Comparison of ENCODE assay signal across 18 cellular contexts in genomic region chr6:35215665-35216411, GRCh38. TPM values are rescaled to one million over a fixed set of nuclear protein-coding genes. Genes with fewer than 3 reads are reported as not detected.
A peak's percentile ranks its signal among the peaks of the same experiment; 100 is the strongest.
DNase-seq lines count a peak whose midpoint lies in the region; ATAC-seq and TF ChIP-seq lines count a peak whose summit lies in the region.
"Had no signal": no experiment of that assay in that cellular context is flagged by ENCODE, and none has a peak within 500 bp of the region (broad histone marks: within the 10 kb centered on the region; RNA-seq: fewer than 3 reads in every experiment).

No MANE protein-coding gene starts in this region.

- DNase-seq in T-helper 1 cell, result no peak
- no peak for DNase-seq in NT2/D1 (ENCODE audit: low read depth, low spot score)
- DNase-seq in esophagus muscularis mucosa (ENCODE audit: extremely low spot score), result no peak
- DNase-seq in posterior vena cava (ENCODE audit: low spot score), result peak; percentile 62
- DNase-seq in stomach, result no peak
- no peak for DNase-seq in breast epithelium (ENCODE audit: low spot score in 2 of 2)
- DNase-seq: activated effector memory CD4-positive, alpha-beta T cell treated with Interleukin-2 at 50 U/mL for 16 hours; left lung; naive thymus-derived CD4-positive, alpha-beta T cell; NCI-H1694; NCI-H748 treated with DMSO at 0.1 percent for 48 hours; RPMI8226; spleen; T-helper 9 cell had no signal

- H3K27me3 Mint-ChIP-seq in T-helper 1 cell treated with Interleukin-12 subunit alpha and Interleukin-12 subunit beta and Interleukin-4 antibody, amounts not matched to agents 30 μg/mL and 1 μg/mL, for 36 hours (ENCODE audit: low read depth), result peaks cover 70% of the 10 kb centered on the region

- H3K9me3 ChIP-seq in NT2/D1 (ENCODE audit: insufficient read depth, low read length) (no peaks in the 10 kb centered on the region), esophagus muscularis mucosa (no peaks in the 10 kb centered on the region), stomach (no peaks in the 10 kb centered on the region), breast epithelium (no peaks in the 10 kb centered on the region)
- H3K9me3 ChIP-seq: left lung, spleen had no signal

- TF ChIP-seq CTCF in esophagus muscularis mucosa (IDR thresholded peaks at IDR 0.05) (no peak), stomach (IDR thresholded peaks at IDR 0.05) (no peak), breast epithelium (IDR thresholded peaks at IDR 0.05) (no peak)

- TF ChIP-seq EP300 in esophagus muscularis mucosa (IDR thresholded peaks at IDR 0.05), result no peak
- TF ChIP-seq EP300 in stomach (IDR thresholded peaks at IDR 0.05), result no peak

- peaks cover 22% of the 10 kb centered on the region for H3K36me3 ChIP-seq in NT2/D1 (ENCODE audit: insufficient read depth, insufficient read length, low read length)
- H3K36me3 ChIP-seq in esophagus muscularis mucosa, result no peaks in the 10 kb centered on the region
- H3K36me3 ChIP-seq in stomach, result no peaks in the 10 kb centered on the region
- no peaks in the 10 kb centered on the region for H3K36me3 ChIP-seq in breast epithelium
- H3K36me3 ChIP-seq: left lung, spleen had no signal

- H3K4me1 Mint-ChIP-seq in T-helper 1 cell treated with Interleukin-12 subunit alpha and Interleukin-12 subunit beta and Interleukin-4 antibody, amounts not matched to agents 30 μg/mL and 1 μg/mL, for 36 hours (ENCODE audit: low read depth), result peaks cover 3% of the 10 kb centered on the region

- H3K27ac Mint-ChIP-seq in T-helper 1 cell treated with Interleukin-12 subunit alpha and Interleukin-12 subunit beta and Interleukin-4 antibody, amounts not matched to agents 30 μg/mL and 1 μg/mL, for 36 hours, result no peak overlapping the region
- H3K27ac Mint-ChIP-seq: naive thymus-derived CD4-positive, alpha-beta T cell had no signal

- peak overlapping the region; percentile 11 for H3K4me3 Mint-ChIP-seq in T-helper 1 cell treated with Interleukin-12 subunit alpha and Interleukin-12 subunit beta and Interleukin-4 antibody, amounts not matched to agents 30 μg/mL and 1 μg/mL, for 36 hours
- H3K4me3 Mint-ChIP-seq: central memory CD8-positive, alpha-beta T cell had no signal

- WGBS in esophagus muscularis mucosa, result 89% methylated on average over 6 of the region's 6 CpGs
- 80 to 89% (median 82%) methylated on average over 6 of the region's 6 CpGs for WGBS in stomach, 5 donors

- H3K4me3 ChIP-seq in NT2/D1 (ENCODE audit: insufficient read length, low read depth), result no peak overlapping the region
- peak overlapping the region in 3 of 4 donors; percentile 61 to 66 (median 61) for H3K4me3 ChIP-seq in esophagus muscularis mucosa
- H3K4me3 ChIP-seq in stomach, result no peak overlapping the region
- no peak overlapping the region for H3K4me3 ChIP-seq in breast epithelium
- H3K4me3 ChIP-seq: left lung, spleen had no signal

- no peaks in the 10 kb centered on the region for H3K9me3 Mint-ChIP-seq in T-helper 1 cell treated with Interleukin-12 subunit alpha and Interleukin-12 subunit beta and Interleukin-4 antibody, amounts not matched to agents 30 μg/mL and 1 μg/mL, for 36 hours
- H3K9me3 Mint-ChIP-seq: central memory CD8-positive, alpha-beta T cell; naive thymus-derived CD4-positive, alpha-beta T cell had no signal

- H3K27ac ChIP-seq in esophagus muscularis mucosa (replicated peaks in 1 of 4) (peak overlapping the region in 3 of 4 donors; percentile 9 to 72 (median 53)), stomach (no peak overlapping the region), breast epithelium (no peak overlapping the region)
- H3K27ac ChIP-seq: epithelial cell of prostate, left lung, spleen had no signal

- no peaks in the 10 kb centered on the region for H3K36me3 Mint-ChIP-seq in T-helper 1 cell treated with Interleukin-12 subunit alpha and Interleukin-12 subunit beta and Interleukin-4 antibody, amounts not matched to agents 30 μg/mL and 1 μg/mL, for 36 hours (ENCODE audit: low read depth)

- H3K4me1 ChIP-seq in NT2/D1 (ENCODE audit: insufficient read depth, insufficient read length), result peaks cover 29% of the 10 kb centered on the region
- H3K4me1 ChIP-seq in esophagus muscularis mucosa, result peaks cover 49 to 74% (median 59%) of the 10 kb centered on the region in 4 donors
- peaks cover 19 to 30% (median 24%) of the 10 kb centered on the region in 4 donors for H3K4me1 ChIP-seq in stomach
- peaks cover 4 to 14% of the 10 kb centered on the region in 2 donors for H3K4me1 ChIP-seq in breast epithelium

- peaks cover 34% of the 10 kb centered on the region for H3K27me3 ChIP-seq in NT2/D1 (ENCODE audit: insufficient read depth, insufficient read length)
- H3K27me3 ChIP-seq in esophagus muscularis mucosa, result peaks cover 0 to 52% (median 12%) of the 10 kb centered on the region in 4 donors
- H3K27me3 ChIP-seq in stomach, result peaks cover 0 to 80% (median 49%) of the 10 kb centered on the region in 3 donors
- peaks cover 6 to 18% of the 10 kb centered on the region in 2 donors for H3K27me3 ChIP-seq in breast epithelium

- intact Hi-C loops in esophagus muscularis mucosa (cut with DNase I), result no loop called here
- intact Hi-C loops in posterior vena cava (cut with DNase I), result no loop called here
- intact Hi-C loops in stomach (cut with DNase I; ENCODE audit: low total_unique reads), result no loop called here
- intact Hi-C loops in breast epithelium (cut with DNase I; ENCODE audit: low total_unique reads), result no loop called here

- ATAC-seq in HG03108 (IDR thresholded peaks at IDR 0.05; ENCODE audit: unreplicated experiment), result no peak
- ATAC-seq: left lung; naive thymus-derived CD4-positive, alpha-beta T cell had no signal

- no peak for TF ChIP-seq POLR2A in esophagus muscularis mucosa (IDR thresholded peaks at IDR 0.05; ENCODE audit: low read depth)
- no peak for TF ChIP-seq POLR2A in stomach (IDR thresholded peaks at IDR 0.05)
- no peak for TF ChIP-seq POLR2A in breast epithelium (IDR thresholded peaks at IDR 0.05)

- peak overlapping the region; percentile 33 for H3K9ac ChIP-seq in NT2/D1 (ENCODE audit: insufficient read length, low read depth)

RNA-seq across cellular contexts. Expression of gene SCUBE3, which starts 2.1 kb away (rescaled TPM):
- total RNA-seq in esophagus muscularis mucosa (1 to 10 TPM; 1.5 to 8.8 (median 5.6) TPM), posterior vena cava (10 to 100 TPM; 15.2 to 50.1 TPM), stomach (1 to 10 TPM in 2 of 5 donors, under 1 TPM in 2, not detected in 1; 0.29 to 2.3 (median 0.77) TPM), breast epithelium (under 1 TPM; under 0.01 to 0.33 (median under 0.01) TPM)
- polyA plus RNA-seq in stomach, result under 1 TPM; 0.15 to 0.31 (median 0.23) TPM
- total RNA-seq: naive thymus-derived CD4-positive, alpha-beta T cell had no signal

RNA-seq across cellular contexts. Expression of gene ZNF76, which starts 43.7 kb away (rescaled TPM):
- total RNA-seq in esophagus muscularis mucosa (10 to 100 TPM; 33.2 to 47.0 (median 36.2) TPM), posterior vena cava (10 to 100 TPM; 23.1 to 29.6 TPM), stomach (10 to 100 TPM; 15.1 to 92.0 (median 38.2) TPM), breast epithelium (10 to 100 TPM; 32.3 to 53.0 (median 46.9) TPM)
- polyA plus RNA-seq in stomach, result 10 to 100 TPM; 19.4 to 23.8 (median 23.2) TPM

Comparison
In these comparisons a context has a peak if more than half of its experiments do, and no peak if none do; other contexts are left out.
1. H3K4me3 ChIP-seq: peak in esophagus muscularis mucosa (3 of 4); none in NT2/D1 (single experiment), stomach (0 of 4) and breast epithelium (0 of 3).
2. H3K27ac ChIP-seq: peak in esophagus muscularis mucosa (3 of 4); none in stomach (0 of 5) and breast epithelium (0 of 2).